ENCODE assay signal across 1 cellular context in genomic region chr13:102236830-102237621, GRCh38.
TF ChIP-seq lines count a peak whose summit lies in the region.

No MANE protein-coding gene starts in this region.

TF ChIP-seq in GM23338, 12 proteins besides CTCF, POLR2A, EP300 and RAD21 (continued from another document):
- TF ChIP-seq ZNF462 (CRISPR knock-in tag; IDR thresholded peaks at IDR 0.05) (no peak), JUNB (IDR thresholded peaks at IDR 0.05; ENCODE audit: unreplicated experiment) (no peak), EZH2 (IDR thresholded peaks at IDR 0.05; ENCODE audit: low read depth, unreplicated experiment) (no peak), POLR2AphosphoS5 (IDR thresholded peaks at IDR 0.05; ENCODE audit: low read depth) (no peak), CREB1 (CRISPR knock-in tag; IDR thresholded peaks at IDR 0.05; ENCODE audit: low read depth) (no peak), REST (IDR thresholded peaks at IDR 0.05; ENCODE audit: unreplicated experiment) (no peak), NANOG (IDR thresholded peaks at IDR 0.05; ENCODE audit: borderline replicate concordance) (no peak), EZH2phosphoT487 (IDR thresholded peaks at IDR 0.05; ENCODE audit: unreplicated experiment) (no peak), ETS1 (IDR thresholded peaks at IDR 0.05) (no peak)
TF ChIP-seq in GM23338: peak in this region for 0.
